ENCODE assay signal across 8 cellular contexts in the genomic region with DNA sequence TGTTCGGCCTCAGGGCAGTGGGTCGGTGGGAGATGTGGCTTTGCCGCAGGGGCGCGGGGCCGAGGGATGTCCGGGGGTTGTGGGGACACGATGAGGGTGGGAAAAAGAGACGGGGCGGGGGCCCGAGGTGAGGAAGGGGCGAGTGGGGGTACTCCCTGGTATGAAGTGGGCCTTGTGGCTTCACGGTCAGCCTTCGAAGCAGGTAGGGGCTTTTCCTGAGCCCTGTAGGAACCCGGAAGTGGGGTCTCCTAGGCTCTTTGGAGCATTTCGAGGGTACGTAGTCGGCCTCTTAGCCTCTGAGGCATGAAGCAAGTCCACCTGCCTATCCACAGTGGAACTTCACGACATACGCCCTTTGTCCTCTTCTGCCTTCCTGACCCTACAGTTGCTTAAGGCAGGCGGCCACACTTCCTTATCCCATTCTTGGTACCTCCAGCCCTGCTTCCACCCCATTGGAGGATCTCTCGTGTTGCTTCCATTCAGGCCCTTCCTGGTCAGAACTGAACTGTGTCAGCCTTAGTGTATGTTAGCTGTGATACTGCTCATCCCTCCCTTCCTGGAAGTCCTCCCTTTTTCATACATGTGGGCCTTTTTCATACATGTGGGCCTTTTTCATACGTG. TPM values are rescaled to one million over a fixed set of nuclear protein-coding genes. Genes with fewer than 3 reads are reported as not detected.
A peak's percentile ranks its signal among the peaks of the same experiment; 100 is the strongest.
DNase-seq lines count a peak whose midpoint lies in the region; ATAC-seq, FAIRE-seq and TF ChIP-seq lines count a peak whose summit lies in the region.

No MANE protein-coding gene starts in this region.

- TF ChIP-seq CTCF in endodermal cell (conservative IDR thresholded peaks at IDR 0.05) = no peak

- H3K27ac Mint-ChIP-seq in T-helper 17 cell = peak overlapping the region; percentile 96
- H3K27ac Mint-ChIP-seq in endodermal cell = peak overlapping the region; percentile 100

- 1% methylated on average over 12 to 23 of the region's 23 CpGs for WGBS in endodermal cell (ENCODE audit: insufficient coverage in 1 of 2, insufficient read length in 1 of 2), 2 experiments

- H3K9me3 ChIP-seq in T-helper 17 cell (ENCODE audit: control insufficient read depth, low read length, poor library complexity, severe bottlenecking) = no peaks in the 10 kb centered on the region
- no peaks in the 10 kb centered on the region for H3K9me3 ChIP-seq in endodermal cell (ENCODE audit: control insufficient read depth, low read length)
- H3K9me3 ChIP-seq in muscle layer of duodenum (ENCODE audit: control insufficient read depth in 1 of 2, low read length in 2 of 2) = no peaks in the 10 kb centered on the region

- peaks cover 34% of the 10 kb centered on the region for H3K4me1 Mint-ChIP-seq in T-helper 17 cell
- peaks cover 11% of the 10 kb centered on the region for H3K4me1 Mint-ChIP-seq in endodermal cell

- H3K4me3 ChIP-seq in endodermal cell (ENCODE audit: low read length) (peak overlapping the region; percentile 90), muscle layer of duodenum (ENCODE audit: low read depth in 1 of 2, low read length in 2 of 2) (peak overlapping the region; percentile 97 to 98)

- FAIRE-seq in HTR-8/SVneo (lab: Jason Lieb, UNC) = no peak

- H3K36me3 Mint-ChIP-seq in T-helper 17 cell (ENCODE audit: low read depth) = peaks cover 12% of the 10 kb centered on the region
- H3K36me3 Mint-ChIP-seq in endodermal cell (ENCODE audit: low read depth) = peaks cover 48% of the 10 kb centered on the region

- H3K27me3 ChIP-seq in endodermal cell (ENCODE audit: control insufficient read depth, insufficient read depth, low read length, poor library complexity, severe bottlenecking) (no peaks in the 10 kb centered on the region), muscle layer of duodenum (ENCODE audit: low read depth, low read length) (no peaks in the 10 kb centered on the region)

- H3K9me3 Mint-ChIP-seq in endodermal cell = no peaks in the 10 kb centered on the region

- DNase-seq in COLO668 (lab: John Stamatoyannopoulos, UW; ENCODE audit: unreplicated experiment) (peak; percentile 16), T-helper 17 cell (peak in 2 of 3 donors; percentile 12 to 15), endodermal cell (no peak), ecto neural progenitor cell (ENCODE audit: low spot score) (no peak), NCI-H2107 treated with DMSO at 0.1 percent for 48 hours (lab: John Stamatoyannopoulos, UW; ENCODE audit: unreplicated experiment) (no peak), HTR-8/SVneo (ENCODE audit: insufficient read length, low spot score) (no peak)

- peak overlapping the region; percentile 95 for H3K9ac ChIP-seq in endodermal cell (ENCODE audit: extremely low read depth, low read length, poor library complexity, severe bottlenecking)

- H3K4me3 Mint-ChIP-seq in T-helper 17 cell (peak overlapping the region; percentile 97), endodermal cell (peak overlapping the region; percentile 92)

- H3K4me1 ChIP-seq in endodermal cell (ENCODE audit: control insufficient read depth, insufficient read depth, low read length) (no peaks in the 10 kb centered on the region), muscle layer of duodenum (ENCODE audit: control insufficient read depth in 1 of 2, insufficient read depth in 2 of 2, low read length in 2 of 2) (peaks cover 5 to 41% of the 10 kb centered on the region in 2 donors)

- H3K27me3 Mint-ChIP-seq in T-helper 17 cell (no peaks in the 10 kb centered on the region), endodermal cell (ENCODE audit: insufficient read depth) (no peaks in the 10 kb centered on the region)

- peak overlapping the region; percentile 99 for H3K27ac ChIP-seq in endodermal cell (ENCODE audit: low read depth, low read length)
- H3K27ac ChIP-seq in muscle layer of duodenum (ENCODE audit: low read length) = peak overlapping the region; percentile 97

- ATAC-seq in HG03045 (IDR thresholded peaks at IDR 0.05; ENCODE audit: unreplicated experiment) (peak; percentile 4), T-helper 17 cell (no peak)

- H3K36me3 ChIP-seq in endodermal cell (ENCODE audit: control insufficient read depth, insufficient read depth, low read length) (peaks cover 49% of the 10 kb centered on the region), muscle layer of duodenum (ENCODE audit: control insufficient read depth in 1 of 2, insufficient read depth in 2 of 2, low read length in 2 of 2) (peaks cover 28 to 33% of the 10 kb centered on the region in 2 donors)

RNA-seq across cellular contexts. Expression of a gene that starts 0.4 kb away (rescaled TPM):
- total RNA-seq in T-helper 17 cell = 100 to 1,000 TPM; 155 to 192 TPM
- total RNA-seq in endodermal cell = 100 to 1,000 TPM; 150 to 153 TPM
- 114 TPM for polyA plus RNA-seq in endodermal cell (2013, experiment 1 of 2)
- polyA plus RNA-seq in endodermal cell (2013, experiment 2 of 2) = 116 TPM

RNA-seq across cellular contexts. Expression of a gene that starts 1.0 kb away (rescaled TPM):
- total RNA-seq in T-helper 17 cell (10 to 100 TPM; 32.2 to 35.2 TPM), endodermal cell (10 to 100 TPM; 52.4 to 62.0 TPM)
- 84.8 TPM for polyA plus RNA-seq in endodermal cell (2013, experiment 1 of 2)
- polyA plus RNA-seq in endodermal cell (2013, experiment 2 of 2) = 74.3 TPM

RNA-seq across cellular contexts. Expression of a gene that starts 16.8 kb away (rescaled TPM):
- total RNA-seq in T-helper 17 cell = 10 to 100 TPM; 87.2 to 88.7 TPM
- 10 to 100 TPM; 21.6 to 35.0 TPM for total RNA-seq in endodermal cell
- 32.0 TPM for polyA plus RNA-seq in endodermal cell (2013, experiment 1 of 2)
- 27.1 TPM for polyA plus RNA-seq in endodermal cell (2013, experiment 2 of 2)

RNA-seq across cellular contexts. Expression of a gene that starts 23.5 kb away (rescaled TPM):
- total RNA-seq in T-helper 17 cell (1 to 10 TPM; 1.9 to 2.2 TPM), endodermal cell (10 to 100 TPM; 10.1 to 13.3 TPM)
- polyA plus RNA-seq in endodermal cell (2013, experiment 1 of 2) = 13.6 TPM
- 14.6 TPM for polyA plus RNA-seq in endodermal cell (2013, experiment 2 of 2)

RNA-seq across cellular contexts. Expression of a gene that starts 43.5 kb away (rescaled TPM):
- 10 to 100 TPM; 18.4 to 22.6 TPM for total RNA-seq in T-helper 17 cell
- total RNA-seq in endodermal cell = 10 to 100 TPM; 28.6 to 34.0 TPM
- polyA plus RNA-seq in endodermal cell (2013, experiment 1 of 2) = 26.9 TPM
- polyA plus RNA-seq in endodermal cell (2013, experiment 2 of 2) = 28.9 TPM

Comparison
In these comparisons a context has a peak if more than half of its experiments do, and no peak if none do; other contexts are left out.
1. DNase-seq: peak in COLO668 (single experiment) and T-helper 17 cell (2 of 3); none in endodermal cell (single experiment), ecto neural progenitor cell (single experiment), NCI-H2107 treated with DMSO at 0.1 percent for 48 hours (single experiment) and HTR-8/SVneo (single experiment).